Comparison of ENCODE assay signal across 8 cellular contexts in genomic region chr2:237626813-237627451, GRCh38. TPM values are rescaled to one million over a fixed set of nuclear protein-coding genes. Genes with fewer than 3 reads are reported as not detected.
DNase-seq lines count a peak whose midpoint lies in the region; ATAC-seq and TF ChIP-seq lines count a peak whose summit lies in the region.
"Had no signal": no experiment of that assay in that cellular context is flagged by ENCODE, and none has a peak within 500 bp of the region (broad histone marks: within the 10 kb centered on the region; RNA-seq: fewer than 3 reads in every experiment).

No MANE protein-coding gene starts in this region.

- H3K36me3 Mint-ChIP-seq in IgD-negative memory B cell: peaks cover 3% of the 10 kb centered on the region
- H3K36me3 Mint-ChIP-seq in stimulated activated naive B cell treated with anti-CD40 and anti-IgM and Interleukin-4, amounts not matched to agents 10 μg/mL and 1 μg/mL and 100 μg/mL, for 72 hours: peaks cover 12 to 20% of the 10 kb centered on the region in 2 donors

- peak overlapping the region in 1 of 3 donors; percentile 48 for H3K27ac Mint-ChIP-seq in IgD-negative memory B cell
- H3K27ac Mint-ChIP-seq in stimulated activated naive B cell treated with anti-CD40 and anti-IgM and Interleukin-4, amounts not matched to agents 10 μg/mL and 1 μg/mL and 100 μg/mL, for 72 hours: no peak overlapping the region

- H3K27me3 Mint-ChIP-seq in IgD-negative memory B cell: peaks cover 43% of the 10 kb centered on the region
- peaks cover 10 to 22% of the 10 kb centered on the region in 2 donors for H3K27me3 Mint-ChIP-seq in stimulated activated naive B cell treated with anti-CD40 and anti-IgM and Interleukin-4, amounts not matched to agents 10 μg/mL and 1 μg/mL and 100 μg/mL, for 72 hours

- no peaks in the 10 kb centered on the region for H3K27me3 ChIP-seq in brain microvascular endothelial cell (replicated peaks)

- peaks cover 0 to 12% (median 1%) of the 10 kb centered on the region in 3 donors for H3K4me1 Mint-ChIP-seq in IgD-negative memory B cell
- peaks cover 32 to 54% of the 10 kb centered on the region in 2 donors for H3K4me1 Mint-ChIP-seq in stimulated activated naive B cell treated with anti-CD40 and anti-IgM and Interleukin-4, amounts not matched to agents 10 μg/mL and 1 μg/mL and 100 μg/mL, for 72 hours

- H3K36me3 ChIP-seq in brain microvascular endothelial cell (replicated peaks): no peaks in the 10 kb centered on the region

- no peak for TF ChIP-seq CTCF in brain microvascular endothelial cell (IDR thresholded peaks at IDR 0.05; ENCODE audit: low read depth, low read length, missing control alignments)

- H3K27ac ChIP-seq in brain microvascular endothelial cell: no peak overlapping the region

- DNase-seq in brain microvascular endothelial cell (no peak), islet precursor cell (peak; percentile 57), NCI-H2081 treated with DMSO at 0.1 percent for 48 hours (lab: John Stamatoyannopoulos, UW) (no peak), globus pallidus (ENCODE audit: low spot score) (no peak)
- DNase-seq in stimulated activated naive B cell treated with anti-CD40 and anti-IgM and Interleukin-4, amounts not matched to agents 10 μg/mL and 1 μg/mL and 100 μg/mL, for 72 hours: no peak
- DNase-seq: SIG-M5 had no signal

- in situ Hi-C loops in brain microvascular endothelial cell (cut with HindIII; ENCODE audit: low pct_ligation_motif_present, low sequenced_read_pairs): no loop called here

- peak; percentile 2 to 8 for ATAC-seq in stimulated activated naive B cell treated with anti-CD40 and anti-IgM and Interleukin-4, amounts not matched to agents 10 μg/mL and 1 μg/mL and 100 μg/mL, for 72 hours (replicated peaks)
- ATAC-seq in HG03280 (IDR thresholded peaks at IDR 0.05; ENCODE audit: unreplicated experiment): no peak

- H3K4me3 ChIP-seq in brain microvascular endothelial cell (ENCODE audit: low read depth, low read length): peak overlapping the region; percentile 62

- H3K9me3 Mint-ChIP-seq in IgD-negative memory B cell: no peaks in the 10 kb centered on the region
- H3K9me3 Mint-ChIP-seq in stimulated activated naive B cell treated with anti-CD40 and anti-IgM and Interleukin-4, amounts not matched to agents 10 μg/mL and 1 μg/mL and 100 μg/mL, for 72 hours: peaks cover 0 to 4% of the 10 kb centered on the region in 2 donors

- H3K4me3 Mint-ChIP-seq in IgD-negative memory B cell: peak overlapping the region; percentile 72 to 87 (median 82)
- H3K4me3 Mint-ChIP-seq in stimulated activated naive B cell treated with anti-CD40 and anti-IgM and Interleukin-4, amounts not matched to agents 10 μg/mL and 1 μg/mL and 100 μg/mL, for 72 hours: peak overlapping the region; percentile 64 to 83

RNA-seq across cellular contexts. Expression of gene LRRFIP1, which starts 0.5 kb away (rescaled TPM):
- polyA plus RNA-seq in IgD-negative memory B cell: 123 TPM

RNA-seq across cellular contexts. Expression of gene RAB17, which starts 36.4 kb away (rescaled TPM):
- polyA plus RNA-seq in IgD-negative memory B cell: not detected
